Comparison of ENCODE assay signal across 8 cellular contexts in the genomic region with DNA sequence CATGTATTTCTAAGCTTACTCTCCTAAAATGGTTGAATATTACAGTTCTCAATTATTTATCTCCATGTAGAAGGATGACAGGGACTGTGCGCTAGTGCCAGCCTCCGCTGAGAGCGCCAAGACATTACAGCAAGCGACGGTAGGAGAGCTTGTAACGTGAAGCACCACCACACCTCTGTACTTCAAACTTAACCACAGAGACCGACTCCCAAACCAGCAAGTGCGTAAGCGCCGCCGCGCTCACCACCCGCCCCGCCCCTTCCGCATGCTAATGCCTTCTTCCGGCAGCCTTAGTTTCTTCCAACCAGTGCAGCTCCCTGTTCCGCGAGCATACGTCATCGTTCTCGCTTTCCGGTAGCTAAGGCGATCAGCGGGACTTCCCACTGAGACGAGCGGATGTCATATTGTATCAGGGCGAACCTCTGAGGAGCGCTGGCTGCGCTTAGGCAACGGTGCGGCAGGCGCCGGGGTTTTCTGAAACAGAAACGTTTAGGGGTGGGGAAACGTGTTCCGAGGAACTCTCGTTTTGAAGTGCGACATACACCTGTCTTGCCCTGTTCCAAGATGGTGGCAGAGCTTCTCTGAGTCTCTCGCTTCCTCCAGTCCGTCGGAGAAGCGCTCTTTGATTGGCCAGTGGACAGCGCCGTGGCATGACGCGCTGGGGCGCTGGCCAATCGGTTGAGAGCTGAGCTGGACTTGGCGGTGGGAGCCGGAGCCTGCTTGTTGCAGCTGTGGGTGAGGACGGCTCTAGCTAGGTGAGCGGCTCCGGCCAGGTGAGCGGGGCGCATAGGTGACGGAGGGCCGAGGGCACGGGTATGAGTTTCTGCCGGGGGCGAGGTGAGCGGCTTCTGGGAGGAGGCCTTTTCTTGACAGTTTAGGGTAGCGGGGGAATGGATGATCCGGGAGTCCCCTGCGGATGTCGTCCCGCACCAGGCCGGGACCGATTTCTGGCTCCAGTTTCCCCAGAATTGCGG. TPM values are rescaled to one million over a fixed set of nuclear protein-coding genes. Genes with fewer than 3 reads are reported as not detected.
A peak's percentile ranks its signal among the peaks of the same experiment; 100 is the strongest.
DNase-seq lines count a peak whose midpoint lies in the region; ATAC-seq, FAIRE-seq and TF ChIP-seq lines count a peak whose summit lies in the region.

A gene (plus strand): TSS at position 723 of the 974 bp plus-strand sequence. CDS start 2,896 bp downstream, outside the sequence.

- CTCF ChIA-PET in activated CD4-positive, alpha-beta T cell treated with anti-CD3 and anti-CD28 coated beads for 36 hours (lab: Charles Lee): interaction anchor here (0.7 to 2.4 kb wide), 11 partner anchors 8 to 110 kb away, joined by 3 to 19 read pairs (median 3); a partner anchor contains a TSS

- POLR2A ChIA-PET in activated CD4-positive, alpha-beta T cell treated with anti-CD3 and anti-CD28 coated beads for 36 hours (lab: Charles Lee): interaction anchor here (0.6 to 2.3 kb wide), 10 partner anchors 10 to 825 kb away, joined by 3 to 28 read pairs (median 4); a partner anchor contains a TSS

- H3K4me3 Mint-ChIP-seq in activated CD4-positive, alpha-beta T cell treated with anti-CD3 and anti-CD28 coated beads for 36 hours: peak within 1 kb of the TSS; percentile 99

- H3K36me3 ChIP-seq in kidney (ENCODE audit: control insufficient read depth in 1 of 2, insufficient read depth in 2 of 2, low read length in 2 of 2): peaks cover 0 to 3% of the 10 kb centered on the region in 2 donors

- peak; percentile 99 for DNase-seq in Ammon's horn (ENCODE audit: low spot score)
- DNase-seq in GM19238 (ENCODE audit: insufficient read length, low spot score): peak; percentile 88
- DNase-seq in NCI-H524 (lab: John Stamatoyannopoulos, UW): peak; percentile 97 to 98
- DNase-seq in activated CD4-positive, alpha-beta T cell treated with anti-CD3 and anti-CD28 coated beads for 36 hours: peak; percentile 99
- peak; percentile 99 for DNase-seq in choroid plexus epithelial cell (ENCODE audit: low read depth)
- DNase-seq in kidney: peak; percentile 98
- peak; percentile 98 for DNase-seq in stimulated activated CD4-positive, alpha-beta T cell treated with anti-CD3 and anti-CD28 coated beads, Interleukin-15, amount 100 ng/mL, for 24 hours

- peak; percentile 94 for ATAC-seq in HG03442 (IDR thresholded peaks at IDR 0.05; ENCODE audit: unreplicated experiment)
- ATAC-seq in activated CD4-positive, alpha-beta T cell treated with anti-CD3 and anti-CD28 coated beads for 36 hours: peak; percentile 94

- no peaks in the 10 kb centered on the region for H3K9me3 ChIP-seq in kidney (ENCODE audit: control insufficient read depth in 1 of 2, low read length in 2 of 2)

- TF ChIP-seq CTCF in choroid plexus epithelial cell (conservative IDR thresholded peaks at IDR 0.05; ENCODE audit: low read depth, low read length): no peak
- peak; percentile 3 for TF ChIP-seq CTCF in kidney (IDR thresholded peaks at IDR 0.05; ENCODE audit: borderline replicate concordance, extremely low read depth, insufficient read depth)

- peak within 1 kb of the TSS; percentile 89 to 93 for H3K9ac ChIP-seq in kidney (ENCODE audit: low read length in 2 of 2)

- no peaks in the 10 kb centered on the region for H3K9me3 Mint-ChIP-seq in activated CD4-positive, alpha-beta T cell treated with anti-CD3 and anti-CD28 coated beads for 36 hours (ENCODE audit: low read depth)

- H3K4me1 Mint-ChIP-seq in activated CD4-positive, alpha-beta T cell treated with anti-CD3 and anti-CD28 coated beads for 36 hours: peaks cover 49% of the 10 kb centered on the region

- peak within 1 kb of the TSS; percentile 94 for H3K4me3 ChIP-seq in choroid plexus epithelial cell (ENCODE audit: low read depth, low read length)
- peak within 1 kb of the TSS; percentile 92 to 98 for H3K4me3 ChIP-seq in kidney (ENCODE audit: low read length in 2 of 2)

- no peaks in the 10 kb centered on the region for H3K27me3 Mint-ChIP-seq in activated CD4-positive, alpha-beta T cell treated with anti-CD3 and anti-CD28 coated beads for 36 hours

- peak within 1 kb of the TSS; percentile 98 to 100 for H3K27ac ChIP-seq in kidney (ENCODE audit: low read depth in 2 of 2, low read length in 2 of 2)

- intact Hi-C loops in activated CD4-positive, alpha-beta T cell treated with anti-CD3 and anti-CD28 coated beads for 36 hours (cut with DNase I, micrococcal nuclease): loop anchor here (1.0 to 10.0 kb wide), 18 partner anchors 10 to 1545 kb away; a partner anchor contains a TSS
- intact Hi-C loops in kidney (cut with DNase I): no loop called here

- peaks cover 0 to 7% of the 10 kb centered on the region in 2 donors for H3K4me1 ChIP-seq in kidney (ENCODE audit: control insufficient read depth in 1 of 2, insufficient read depth in 1 of 2, low read depth in 1 of 2, low read length in 2 of 2)

- peak; percentile 82 for FAIRE-seq in kidney (lab: Jason Lieb, UNC)

- H3K27ac Mint-ChIP-seq in activated CD4-positive, alpha-beta T cell treated with anti-CD3 and anti-CD28 coated beads for 36 hours: peak within 1 kb of the TSS; percentile 100

- H3K36me3 Mint-ChIP-seq in activated CD4-positive, alpha-beta T cell treated with anti-CD3 and anti-CD28 coated beads for 36 hours (ENCODE audit: low read depth): peaks cover 36% of the 10 kb centered on the region

RNA-seq across cellular contexts. Expression of the gene that starts here (rescaled TPM):
- 100 to 1,000 TPM in 1 of 2 experiments, 10 to 100 TPM in 1; 95.3 to 119 TPM for total RNA-seq in activated CD4-positive, alpha-beta T cell treated with anti-CD3 and anti-CD28 coated beads for 36 hours
- 67.3 TPM for total RNA-seq in kidney
- polyA plus RNA-seq in kidney (ENCODE audit: insufficient read depth, low read depth, low replicate concordance): 46.4 TPM

Comparison
In these comparisons a context has a peak if more than half of its experiments do, and no peak if none do; other contexts are left out.
1. Peak in every context shown above with its lines: DNase-seq, ATAC-seq, H3K4me3 ChIP-seq and H3K27ac ChIP-seq.